Comparison of ENCODE assay signal across 8 cellular contexts in genomic region chr16:81645303-81645702, GRCh38.
DNase-seq lines count a peak whose midpoint lies in the region; TF ChIP-seq lines count a peak whose summit lies in the region.

No MANE protein-coding gene starts in this region.

- CTCF ChIA-PET in BJ (lab: Yijun Ruan, JAX), result no interaction called here
- CTCF ChIA-PET in activated CD4-positive, alpha-beta memory T cell treated with anti-CD3 and anti-CD28 coated beads for 36 hours (lab: Charles Lee), result no interaction called here

- H3K36me3 Mint-ChIP-seq in activated CD4-positive, alpha-beta memory T cell treated with anti-CD3 and anti-CD28 coated beads for 36 hours, result no peaks in the 10 kb centered on the region

- no peak overlapping the region for H3K27ac Mint-ChIP-seq in activated CD4-positive, alpha-beta memory T cell treated with anti-CD3 and anti-CD28 coated beads for 36 hours

- no peaks in the 10 kb centered on the region; the same call in 1 of the 2 replicates for H3K36me3 ChIP-seq in BJ (ENCODE audit: control insufficient read depth, insufficient read depth, low read length)

- peak; percentile 54 for DNase-seq in BJ (ENCODE audit: low read depth)
- peak; percentile 85 for DNase-seq in NCI-H2107 (lab: John Stamatoyannopoulos, UW)
- DNase-seq in midbrain (lab: John Stamatoyannopoulos, UW), result peak; percentile 57
- no peak for DNase-seq in NAMALWA (ENCODE audit: low spot score)
- DNase-seq in activated CD4-positive, alpha-beta memory T cell treated with anti-CD3 and anti-CD28 coated beads for 36 hours, result no peak
- no peak for DNase-seq in activated T-cell treated with anti-CD3 and anti-CD28 coated beads for 4 hours
- DNase-seq in SW480 (ENCODE audit: low spot score), result no peak

- H3K27ac ChIP-seq in cingulate gyrus (ENCODE audit: low read depth, low read length), result peak overlapping the region; percentile 10

- H3K9me3 Mint-ChIP-seq in activated CD4-positive, alpha-beta memory T cell treated with anti-CD3 and anti-CD28 coated beads for 36 hours, result no peaks in the 10 kb centered on the region

- H3K4me3 ChIP-seq in BJ (ENCODE audit: low read depth, low read length), result no peak overlapping the region

- intact Hi-C loops in activated CD4-positive, alpha-beta memory T cell treated with anti-CD3 and anti-CD28 coated beads for 36 hours (cut with micrococcal nuclease), result no loop called here

- no peaks in the 10 kb centered on the region for H3K27me3 Mint-ChIP-seq in activated CD4-positive, alpha-beta memory T cell treated with anti-CD3 and anti-CD28 coated beads for 36 hours

- no peak overlapping the region for H3K4me3 Mint-ChIP-seq in activated CD4-positive, alpha-beta memory T cell treated with anti-CD3 and anti-CD28 coated beads for 36 hours

- POLR2A ChIA-PET in BJ (lab: Charles Lee), result no interaction called here
- POLR2A ChIA-PET in activated CD4-positive, alpha-beta memory T cell treated with anti-CD3 and anti-CD28 coated beads for 36 hours (lab: Charles Lee), result no interaction called here

- TF ChIP-seq CTCF in BJ (IDR thresholded peaks at IDR 0.05; ENCODE audit: insufficient read depth, low read depth, low read length), result no peak

- H3K27me3 ChIP-seq in BJ (ENCODE audit: control insufficient read depth, insufficient read depth, low read length), result no peaks in the 10 kb centered on the region

- peaks cover 10% of the 10 kb centered on the region for H3K4me1 Mint-ChIP-seq in activated CD4-positive, alpha-beta memory T cell treated with anti-CD3 and anti-CD28 coated beads for 36 hours (ENCODE audit: low read depth)

Comparison
In these comparisons a context has a peak if more than half of its experiments do, and no peak if none do; other contexts are left out.
1. DNase-seq: peak in BJ (single experiment), NCI-H2107 (single experiment) and midbrain (single experiment); none in NAMALWA (single experiment), activated CD4-positive, alpha-beta memory T cell treated with anti-CD3 and anti-CD28 coated beads for 36 hours (single experiment), activated T-cell treated with anti-CD3 and anti-CD28 coated beads for 4 hours (single experiment) and SW480 (single experiment).